In genomic region chr3:43366880-43367279, GRCh38 we compare ENCODE assay signal across 16 cellular contexts.
DNase-seq lines count a peak whose midpoint lies in the region; ATAC-seq and TF ChIP-seq lines count a peak whose summit lies in the region.
"Had no signal": no experiment of that assay in that cellular context is flagged by ENCODE, and none has a peak within 500 bp of the region (broad histone marks: within the 10 kb centered on the region; RNA-seq: fewer than 3 reads in every experiment).

No MANE protein-coding gene starts in this region.

- TF ChIP-seq CTCF in heart left ventricle (IDR thresholded peaks at IDR 0.05): no peak

- intact Hi-C loops in heart left ventricle (cut with DNase I): no loop called here

- no peaks in the 10 kb centered on the region for H3K4me1 Mint-ChIP-seq in T-helper 17 cell

- H3K4me1 ChIP-seq in heart left ventricle (peaks cover 0 to 37% (median 12%) of the 10 kb centered on the region in 12 donors), skeletal muscle tissue (ENCODE audit: control insufficient read depth in 3 of 3, insufficient read depth in 3 of 3, low read length in 3 of 3) (peaks cover 18 to 36% (median 31%) of the 10 kb centered on the region in 3 donors)
- H3K4me1 ChIP-seq: Caco-2, HAP-1 had no signal

- H3K4me3 Mint-ChIP-seq in T-helper 17 cell: no peak overlapping the region
- H3K4me3 Mint-ChIP-seq: CD14-positive monocyte had no signal

- peaks cover 0 to 4% (median 0%) of the 10 kb centered on the region in 9 donors for H3K36me3 ChIP-seq in heart left ventricle
- peaks cover 0 to 2% (median 0%) of the 10 kb centered on the region in 3 donors for H3K36me3 ChIP-seq in skeletal muscle tissue (ENCODE audit: control insufficient read depth in 3 of 3, insufficient read depth in 3 of 3, low read length in 3 of 3)
- H3K36me3 ChIP-seq: HAP-1, SJCRH30 had no signal

- H3K9me3 ChIP-seq in T-helper 17 cell (ENCODE audit: control insufficient read depth, low read length, poor library complexity, severe bottlenecking) (no peaks in the 10 kb centered on the region), heart left ventricle (no peaks in the 10 kb centered on the region), skeletal muscle tissue (ENCODE audit: control insufficient read depth in 3 of 3, low read length in 3 of 3) (no peaks in the 10 kb centered on the region)
- H3K9me3 ChIP-seq: Caco-2, HAP-1, SJCRH30 had no signal

- peak overlapping the region in 9 of 12 donors; percentile 24 to 71 (median 52) for H3K27ac ChIP-seq in heart left ventricle
- H3K27ac ChIP-seq in skeletal muscle tissue (ENCODE audit: low read depth, low read length): peak overlapping the region; percentile 61
- H3K27ac ChIP-seq: SJCRH30 had no signal

- no peaks in the 10 kb centered on the region for H3K27me3 Mint-ChIP-seq in T-helper 17 cell

- no peak for TF ChIP-seq POLR2A in heart left ventricle (IDR thresholded peaks at IDR 0.05)

- H3K4me3 ChIP-seq in heart left ventricle (no peak overlapping the region), skeletal muscle tissue (ENCODE audit: low read length in 3 of 3) (no peak overlapping the region)
- H3K4me3 ChIP-seq: HAP-1, SJCRH30 had no signal

- ATAC-seq in T-helper 17 cell (no peak), heart left ventricle (peak in 2 of 4 donors; percentile 14 to 37)

- H3K9ac ChIP-seq in skeletal muscle tissue (ENCODE audit: low read depth in 1 of 3, low read length in 3 of 3): peak overlapping the region in 2 of 3 donors; percentile 20 to 33

- no peaks in the 10 kb centered on the region for H3K36me3 Mint-ChIP-seq in T-helper 17 cell (ENCODE audit: low read depth)

- H3K27ac Mint-ChIP-seq in T-helper 17 cell: peak overlapping the region; percentile 74

- DNase-seq in T-helper 17 cell (no peak), heart left ventricle (peak in 1 of 5 donors; percentile 38), myocyte (ENCODE audit: low read depth) (peak; percentile 77), COLO829 (ENCODE audit: low spot score) (no peak), GOT3 (lab: John Stamatoyannopoulos, UW) (no peak), putamen (ENCODE audit: low spot score) (no peak), GF-D8 (lab: John Stamatoyannopoulos, UW) (no peak)
- DNase-seq: Caco-2, DMS153, NCI-H1930, NCI-H446, OCI-M1, SJCRH30 had no signal

- H3K27me3 ChIP-seq in heart left ventricle (no peaks in the 10 kb centered on the region), skeletal muscle tissue (ENCODE audit: control insufficient read depth in 3 of 3, insufficient read depth in 3 of 3, low read length in 3 of 3) (no peaks in the 10 kb centered on the region)
- H3K27me3 ChIP-seq: SJCRH30 had no signal

- 73 to 92% (median 86%) methylated on average over 7 to 9 of the region's 9 CpGs for WGBS in heart left ventricle, 4 donors
